Comparison of ENCODE assay signal across 16 cellular contexts in genomic region chr3:25587526-25587925, GRCh38.
"Had no signal": no experiment of that assay in that cellular context is flagged by ENCODE, and none has a peak within 500 bp of the region (broad histone marks: within the 10 kb centered on the region; RNA-seq: fewer than 3 reads in every experiment).

No MANE protein-coding gene starts in this region.

- H3K27ac Mint-ChIP-seq: activated T-helper 1 cell treated with anti-CD3 and anti-CD28 coated beads, Interleukin-12 subunit alpha, Interleukin-12 subunit beta, Interleukin-2, Interleukin-4 antibody, amounts not matched to agents 30 ng/mL and 10 ng/mL and 1 ng/mL, durations not matched to agents 14 hours and 24 hours and 36 hours; dendritic cell treated with granulocyte-macrophage colony-stimulating factor and Interleukin-4, amounts not matched to agents 40 ng/mL and 50 ng/mL, for 4 days; effector memory CD8-positive, alpha-beta T cell; neural progenitor cell; stimulated activated naive B cell treated with anti-CD40 and anti-IgM and Interleukin-4, amounts not matched to agents 10 μg/mL and 1 μg/mL and 100 μg/mL, for 72 hours had no signal

- H3K4me3 Mint-ChIP-seq: activated T-helper 1 cell treated with anti-CD3 and anti-CD28 coated beads, Interleukin-12 subunit alpha, Interleukin-12 subunit beta, Interleukin-2, Interleukin-4 antibody, amounts not matched to agents 30 ng/mL and 10 ng/mL and 1 ng/mL, durations not matched to agents 14 hours and 24 hours and 36 hours; dendritic cell treated with granulocyte-macrophage colony-stimulating factor and Interleukin-4, amounts not matched to agents 40 ng/mL and 50 ng/mL, for 4 days; effector memory CD8-positive, alpha-beta T cell; mesothelial cell of epicardium; neural progenitor cell; stimulated activated naive B cell treated with anti-CD40 and anti-IgM and Interleukin-4, amounts not matched to agents 10 μg/mL and 1 μg/mL and 100 μg/mL, for 72 hours had no signal

- H3K9me3 Mint-ChIP-seq: activated T-helper 1 cell treated with anti-CD3 and anti-CD28 coated beads, Interleukin-12 subunit alpha, Interleukin-12 subunit beta, Interleukin-2, Interleukin-4 antibody, amounts not matched to agents 30 ng/mL and 10 ng/mL and 1 ng/mL, durations not matched to agents 14 hours and 24 hours and 36 hours; dendritic cell treated with granulocyte-macrophage colony-stimulating factor and Interleukin-4, amounts not matched to agents 40 ng/mL and 50 ng/mL, for 4 days; effector memory CD8-positive, alpha-beta T cell; neural progenitor cell had no signal

- H3K27me3 Mint-ChIP-seq: dendritic cell treated with granulocyte-macrophage colony-stimulating factor and Interleukin-4, amounts not matched to agents 40 ng/mL and 50 ng/mL, for 4 days had no signal

- ATAC-seq: effector memory CD8-positive, alpha-beta T cell; right cardiac atrium; stimulated activated naive B cell treated with anti-CD40 and anti-IgM and Interleukin-4, amounts not matched to agents 10 μg/mL and 1 μg/mL and 100 μg/mL, for 72 hours had no signal

- H3K36me3 Mint-ChIP-seq: neural progenitor cell; stimulated activated naive B cell treated with anti-CD40 and anti-IgM and Interleukin-4, amounts not matched to agents 10 μg/mL and 1 μg/mL and 100 μg/mL, for 72 hours had no signal

- H3K4me3 ChIP-seq: ascending aorta, neural progenitor cell, upper lobe of left lung had no signal

- H3K27me3 ChIP-seq: ascending aorta, neural progenitor cell, upper lobe of left lung had no signal

- H3K27ac ChIP-seq: ascending aorta, neural progenitor cell, parathyroid adenoma, upper lobe of left lung had no signal

- H3K36me3 ChIP-seq: ascending aorta, neural progenitor cell, upper lobe of left lung had no signal

- DNase-seq: activated CD4-positive, alpha-beta T cell treated with anti-CD3 and anti-CD28 coated beads for 4 hours; activated naive CD4-positive, alpha-beta T cell; effector memory CD8-positive, alpha-beta T cell; foreskin melanocyte; right cardiac atrium; stimulated activated CD4-positive, alpha-beta T cell treated with anti-CD3 and anti-CD28 coated beads, Interleukin-2, amount 100 ng/mL, for 24 hours; stimulated activated naive B cell treated with anti-CD40 and anti-IgM and Interleukin-4, amounts not matched to agents 10 μg/mL and 1 μg/mL and 100 μg/mL, for 72 hours; substantia nigra; T1000; upper lobe of left lung had no signal
